17 cellular contexts compared by ENCODE assay signal in the genomic region with DNA sequence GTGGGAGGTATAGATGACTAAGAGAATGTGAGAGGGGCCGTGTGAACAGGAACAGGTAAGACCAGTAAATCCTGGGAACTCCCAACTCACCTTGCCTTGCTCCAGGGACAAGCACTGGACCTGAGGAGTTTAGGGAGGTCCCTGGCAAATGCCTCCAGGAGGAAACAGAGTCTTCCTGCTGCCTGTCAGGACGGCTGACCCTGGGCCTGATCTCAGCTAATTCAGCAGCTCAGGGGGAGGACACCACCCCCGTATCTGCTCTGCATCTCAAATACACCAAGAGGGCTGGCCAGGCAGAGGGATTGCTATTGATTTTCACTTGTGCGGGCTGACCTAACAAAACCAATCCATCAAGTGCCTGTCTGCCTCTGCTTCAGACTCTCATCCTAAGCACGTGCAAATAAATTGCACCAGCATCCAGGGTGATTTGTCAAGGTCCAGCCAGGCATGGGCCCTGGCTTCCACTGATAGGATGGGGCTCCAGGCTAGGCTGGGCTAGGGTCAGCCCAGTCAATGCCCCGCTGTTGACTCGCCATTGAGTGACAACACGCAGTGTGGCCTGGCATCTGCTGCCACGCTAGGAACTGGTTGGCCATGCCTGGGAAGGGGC. TPM values are rescaled to one million over a fixed set of nuclear protein-coding genes. Genes with fewer than 3 reads are reported as not detected.
A peak's percentile ranks its signal among the peaks of the same experiment; 100 is the strongest.
DNase-seq lines count a peak whose midpoint lies in the region; ATAC-seq and TF ChIP-seq lines count a peak whose summit lies in the region.
"Had no signal": no experiment of that assay in that cellular context is flagged by ENCODE, and none has a peak within 500 bp of the region (broad histone marks: within the 10 kb centered on the region; RNA-seq: fewer than 3 reads in every experiment).

No MANE protein-coding gene starts in this region.

- peaks cover 12 to 57% of the 10 kb centered on the region in 2 experiments for H3K36me3 ChIP-seq in HEK293 (ENCODE audit: control insufficient read depth in 2 of 2, insufficient read depth in 1 of 2, low read length in 2 of 2)
- peaks cover 43% of the 10 kb centered on the region for H3K36me3 ChIP-seq in WERI-Rb-1
- H3K36me3 ChIP-seq in spleen: peaks cover 3 to 62% (median 49%) of the 10 kb centered on the region in 6 donors
- peaks cover 0 to 15% of the 10 kb centered on the region in 2 donors for H3K36me3 ChIP-seq in aorta (ENCODE audit: control insufficient read depth in 1 of 2, insufficient read depth in 2 of 2, low read length in 1 of 2)

- POLR2A ChIA-PET in HEK293 (lab: Yijun Ruan, JAX): no interaction called here

- TF ChIP-seq CTCF in HEK293 (tag by site-specific recombination; IDR thresholded peaks at IDR 0.05): no peak
- TF ChIP-seq CTCF in WERI-Rb-1 (IDR thresholded peaks at IDR 0.05; ENCODE audit: low read depth, low read length): no peak
- TF ChIP-seq CTCF in spleen (IDR thresholded peaks at IDR 0.05 in 8 of 11, conservative IDR thresholded peaks at IDR 0.05 in 3 of 11): no peak

- H3K4me1 ChIP-seq in HEK293 (ENCODE audit: control insufficient read depth, insufficient read depth, low read length) (no peaks in the 10 kb centered on the region), spleen (peaks cover 6 to 65% (median 36%) of the 10 kb centered on the region in 6 donors), aorta (ENCODE audit: control insufficient read depth in 1 of 2, insufficient read depth in 2 of 2, low read length in 2 of 2) (no peaks in the 10 kb centered on the region)

- H3K27me3 ChIP-seq in WERI-Rb-1 (ENCODE audit: insufficient read depth, low read depth, severe bottlenecking) (no peaks in the 10 kb centered on the region), spleen (replicated peaks in 1 of 7) (no peaks in the 10 kb centered on the region), aorta (ENCODE audit: control insufficient read depth in 1 of 2, insufficient read depth in 2 of 2, low read length in 1 of 2) (no peaks in the 10 kb centered on the region)
- H3K27me3 ChIP-seq: heart right ventricle had no signal

- 71 to 83% (median 75%) methylated on average over 7 to 9 of the region's 9 CpGs for WGBS in spleen, 5 donors
- 58 to 61% methylated on average over 9 of the region's 9 CpGs for WGBS in aorta, 2 donors

- peak; percentile 38 for DNase-seq in WERI-Rb-1
- peak; percentile 86 for DNase-seq in left lobe of liver (ENCODE audit: low spot score)
- DNase-seq in spleen: no peak
- no peak for DNase-seq in aorta
- DNase-seq in activated CD4-positive, alpha-beta T cell treated with anti-CD3 and anti-CD28 coated beads, Interleukin-2, amount 50 U/mL, for 1 hour: no peak
- no peak for DNase-seq in NOMO-1 treated with dmso at 0.1 percent for 144 hours (lab: John Stamatoyannopoulos, UW; ENCODE audit: unreplicated experiment)
- DNase-seq: activated CD4-positive, alpha-beta T cell treated with anti-CD3 and anti-CD28 coated beads for 1 hour; CD8-positive, alpha-beta memory T cell; DND-41; effector memory CD4-positive, alpha-beta T cell; GOT3; heart right ventricle; mesendoderm; NCI-H748 treated with DMSO at 0.1 percent for 48 hours; stimulated activated naive CD4-positive, alpha-beta T cell treated with Interleukin-2 at 50 U/mL for 16 hours; T-helper 9 cell had no signal

- TF ChIP-seq POLR2A in spleen (IDR thresholded peaks at IDR 0.05): no peak

- H3K9me3 ChIP-seq in HEK293 (ENCODE audit: control insufficient read depth, insufficient read depth, low read depth, low read length): no peaks in the 10 kb centered on the region
- no peaks in the 10 kb centered on the region for H3K9me3 ChIP-seq in WERI-Rb-1 (ENCODE audit: severe bottlenecking)
- H3K9me3 ChIP-seq in spleen: no peaks in the 10 kb centered on the region
- no peaks in the 10 kb centered on the region for H3K9me3 ChIP-seq in aorta (ENCODE audit: control insufficient read depth, low read length)
- H3K9me3 ChIP-seq: heart right ventricle had no signal

- H3K27ac ChIP-seq in HEK293 (ENCODE audit: extremely low read depth, low read depth, low read length): no peak overlapping the region
- H3K27ac ChIP-seq in WERI-Rb-1: no peak overlapping the region
- H3K27ac ChIP-seq in spleen: peak overlapping the region in 5 of 8 donors; percentile 12 to 55 (median 32)
- H3K27ac ChIP-seq in aorta (ENCODE audit: low read depth in 1 of 2, low read length in 2 of 2): no peak overlapping the region
- H3K27ac ChIP-seq: heart right ventricle had no signal

- intact Hi-C loops in spleen (cut with DNase I; ENCODE audit: low total_unique reads) (no loop called here), aorta (cut with DNase I) (no loop called here)

- H3K4me3 ChIP-seq in HEK293 (ENCODE audit: low read depth, low read length): no peak overlapping the region
- H3K4me3 ChIP-seq in WERI-Rb-1 (ENCODE audit: low read depth, low read length): no peak overlapping the region
- H3K4me3 ChIP-seq in spleen: no peak overlapping the region
- H3K4me3 ChIP-seq in aorta (ENCODE audit: low read length in 2 of 2): no peak overlapping the region
- H3K4me3 ChIP-seq: heart right ventricle had no signal

- CTCF ChIA-PET in HEK293 (lab: Yijun Ruan, JAX): interaction anchor here (0.7 kb wide), 1 partner anchor 77 kb away, joined by 3 read pairs; no protein-coding TSS in a partner anchor

- ATAC-seq in left lobe of liver (peak; percentile 81), aorta (ENCODE audit: low FRiP score) (no peak)
- ATAC-seq: heart right ventricle had no signal

TF ChIP-seq in HEK293, 187 proteins besides CTCF, POLR2A, EP300 and RAD21:
- no peak for TF ChIP-seq ZBTB8A (tag by site-specific recombination; IDR thresholded peaks at IDR 0.05)
- TF ChIP-seq EGR2 (tag by site-specific recombination; IDR thresholded peaks at IDR 0.05; ENCODE audit: low read depth): 0 out of 2 replicates have a peak, but pooled peaks have one; percentile 8
- TF ChIP-seq, protein P1, sequence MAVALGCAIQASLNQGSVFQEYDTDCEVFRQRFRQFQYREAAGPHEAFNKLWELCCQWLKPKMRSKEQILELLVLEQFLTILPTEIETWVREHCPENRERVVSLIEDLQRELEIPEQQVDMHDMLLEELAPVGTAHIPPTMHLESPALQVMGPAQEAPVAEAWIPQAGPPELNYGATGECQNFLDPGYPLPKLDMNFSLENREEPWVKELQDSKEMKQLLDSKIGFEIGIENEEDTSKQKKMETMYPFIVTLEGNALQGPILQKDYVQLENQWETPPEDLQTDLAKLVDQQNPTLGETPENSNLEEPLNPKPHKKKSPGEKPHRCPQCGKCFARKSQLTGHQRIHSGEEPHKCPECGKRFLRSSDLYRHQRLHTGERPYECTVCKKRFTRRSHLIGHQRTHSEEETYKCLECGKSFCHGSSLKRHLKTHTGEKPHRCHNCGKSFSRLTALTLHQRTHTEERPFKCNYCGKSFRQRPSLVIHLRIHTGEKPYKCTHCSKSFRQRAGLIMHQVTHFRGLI (tag by site-specific recombination; IDR thresholded peaks at IDR 0.05): peak; percentile 73; the same call in 1 of the 2 replicates
- TF ChIP-seq, protein P2, sequence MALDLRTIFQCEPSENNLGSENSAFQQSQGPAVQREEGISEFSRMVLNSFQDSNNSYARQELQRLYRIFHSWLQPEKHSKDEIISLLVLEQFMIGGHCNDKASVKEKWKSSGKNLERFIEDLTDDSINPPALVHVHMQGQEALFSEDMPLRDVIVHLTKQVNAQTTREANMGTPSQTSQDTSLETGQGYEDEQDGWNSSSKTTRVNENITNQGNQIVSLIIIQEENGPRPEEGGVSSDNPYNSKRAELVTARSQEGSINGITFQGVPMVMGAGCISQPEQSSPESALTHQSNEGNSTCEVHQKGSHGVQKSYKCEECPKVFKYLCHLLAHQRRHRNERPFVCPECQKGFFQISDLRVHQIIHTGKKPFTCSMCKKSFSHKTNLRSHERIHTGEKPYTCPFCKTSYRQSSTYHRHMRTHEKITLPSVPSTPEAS (tag by site-specific recombination; IDR thresholded peaks at IDR 0.05): no peak
TF ChIP-seq in HEK293: peak in this region for 2.

RNA-seq across cellular contexts. Expression of a gene that starts 20.3 kb away (rescaled TPM):
- 65.5 TPM for total RNA-seq in left lobe of liver
- 10 to 100 TPM; 32.8 to 60.4 (median 52.0) TPM for total RNA-seq in spleen
- 100 to 1,000 TPM; 130 to 174 (median 149) TPM for polyA plus RNA-seq in spleen
- total RNA-seq in aorta: 10 to 100 TPM; 41.4 to 42.4 TPM
- polyA plus RNA-seq in aorta: 100 to 1,000 TPM in 1 of 2 donors, 10 to 100 TPM in 1; 88.4 to 189 TPM

RNA-seq across cellular contexts. Expression of a gene that starts 20.7 kb away (rescaled TPM):
- 11.1 TPM for total RNA-seq in left lobe of liver
- 10 to 100 TPM; 15.1 to 26.8 (median 18.7) TPM for total RNA-seq in spleen
- 10 to 100 TPM; 20.7 to 27.0 (median 23.4) TPM for polyA plus RNA-seq in spleen
- total RNA-seq in aorta: 10 to 100 TPM; 11.3 to 18.4 TPM
- polyA plus RNA-seq in aorta: 10 to 100 TPM; 20.0 to 29.0 TPM

RNA-seq across cellular contexts. Expression of a gene that starts 50.6 kb away (rescaled TPM):
- total RNA-seq in left lobe of liver (46.9 TPM), spleen (10 to 100 TPM; 53.6 to 89.0 (median 68.6) TPM), aorta (10 to 100 TPM; 36.9 to 58.0 TPM)
- polyA plus RNA-seq in spleen (10 to 100 TPM; 34.1 to 47.3 (median 43.0) TPM), aorta (10 to 100 TPM; 21.2 to 42.3 TPM)

Comparison
In these comparisons a context has a peak if more than half of its experiments do, and no peak if none do; other contexts are left out.
1. H3K27ac ChIP-seq: peak in spleen (5 of 8); none in HEK293 (single experiment), WERI-Rb-1 (single experiment) and aorta (0 of 2).
2. DNase-seq: peak in WERI-Rb-1 (single experiment) and left lobe of liver (single experiment); none in spleen (single experiment), aorta (0 of 2), activated CD4-positive, alpha-beta T cell treated with anti-CD3 and anti-CD28 coated beads, Interleukin-2, amount 50 U/mL, for 1 hour (single experiment) and NOMO-1 treated with dmso at 0.1 percent for 144 hours (single experiment).